ENCODE assay signal across 9 cellular contexts in genomic region chr19:5827891-5828660, GRCh38. TPM values are rescaled to one million over a fixed set of nuclear protein-coding genes. Genes with fewer than 3 reads are reported as not detected.
A peak's percentile ranks its signal among the peaks of the same experiment; 100 is the strongest.
DNase-seq lines count a peak whose midpoint lies in the region; ATAC-seq and TF ChIP-seq lines count a peak whose summit lies in the region.
"Had no signal": no experiment of that assay in that cellular context is flagged by ENCODE, and none has a peak within 500 bp of the region (broad histone marks: within the 10 kb centered on the region; RNA-seq: fewer than 3 reads in every experiment).

No MANE protein-coding gene starts in this region.

- H3K79me2 ChIP-seq in PC-3 (ENCODE audit: low read length): no peaks in the 10 kb centered on the region

- H3K27ac ChIP-seq in HUES64 (ENCODE audit: low read depth, low read length) (peak overlapping the region; percentile 81), PC-3 (ENCODE audit: low read length) (peak overlapping the region; percentile 35; the same call in 1 of the 2 replicates)

- H3K9ac ChIP-seq in HUES64 (ENCODE audit: low read depth, low read length) (peak overlapping the region; percentile 81), PC-3 (ENCODE audit: low read length) (peak overlapping the region; percentile 68)

- no peaks in the 10 kb centered on the region for H3K36me3 Mint-ChIP-seq in activated T-helper 1 cell treated with anti-CD3 and anti-CD28 coated beads, Interleukin-12 subunit alpha, Interleukin-12 subunit beta, Interleukin-2, Interleukin-4 antibody, amounts not matched to agents 30 ng/mL and 10 ng/mL and 1 ng/mL, durations not matched to agents 14 hours and 24 hours and 36 hours (ENCODE audit: low read depth)
- H3K36me3 Mint-ChIP-seq in nephron (ENCODE audit: low read depth): no peaks in the 10 kb centered on the region
- peaks cover 6 to 8% of the 10 kb centered on the region in 2 donors for H3K36me3 Mint-ChIP-seq in stimulated activated naive B cell treated with anti-CD40 and anti-IgM and Interleukin-4, amounts not matched to agents 10 μg/mL and 1 μg/mL and 100 μg/mL, for 72 hours

- H3F3A ChIP-seq in PC-3 (ENCODE audit: low read length, unreplicated experiment): no peaks in the 10 kb centered on the region

- H3K4me3 Mint-ChIP-seq in activated T-helper 1 cell treated with anti-CD3 and anti-CD28 coated beads, Interleukin-12 subunit alpha, Interleukin-12 subunit beta, Interleukin-2, Interleukin-4 antibody, amounts not matched to agents 30 ng/mL and 10 ng/mL and 1 ng/mL, durations not matched to agents 14 hours and 24 hours and 36 hours: peak overlapping the region; percentile 99
- peak overlapping the region; percentile 99 for H3K4me3 Mint-ChIP-seq in nephron
- H3K4me3 Mint-ChIP-seq in stimulated activated naive B cell treated with anti-CD40 and anti-IgM and Interleukin-4, amounts not matched to agents 10 μg/mL and 1 μg/mL and 100 μg/mL, for 72 hours: peak overlapping the region; percentile 89 to 100

- H3K9me3 Mint-ChIP-seq in activated T-helper 1 cell treated with anti-CD3 and anti-CD28 coated beads, Interleukin-12 subunit alpha, Interleukin-12 subunit beta, Interleukin-2, Interleukin-4 antibody, amounts not matched to agents 30 ng/mL and 10 ng/mL and 1 ng/mL, durations not matched to agents 14 hours and 24 hours and 36 hours: no peaks in the 10 kb centered on the region
- H3K9me3 Mint-ChIP-seq in nephron: no peaks in the 10 kb centered on the region
- H3K9me3 Mint-ChIP-seq in stimulated activated naive B cell treated with anti-CD40 and anti-IgM and Interleukin-4, amounts not matched to agents 10 μg/mL and 1 μg/mL and 100 μg/mL, for 72 hours: no peaks in the 10 kb centered on the region

- peaks cover 3% of the 10 kb centered on the region; the same call in 1 of the 2 replicates for H3K4me1 ChIP-seq in HUES64 (ENCODE audit: insufficient read depth, low read length)
- peaks cover 14% of the 10 kb centered on the region; the same call in 1 of the 2 replicates for H3K4me1 ChIP-seq in PC-3 (ENCODE audit: insufficient read depth, low read length)

- H3K4me1 Mint-ChIP-seq in activated T-helper 1 cell treated with anti-CD3 and anti-CD28 coated beads, Interleukin-12 subunit alpha, Interleukin-12 subunit beta, Interleukin-2, Interleukin-4 antibody, amounts not matched to agents 30 ng/mL and 10 ng/mL and 1 ng/mL, durations not matched to agents 14 hours and 24 hours and 36 hours (ENCODE audit: low read depth): peaks cover 13% of the 10 kb centered on the region
- H3K4me1 Mint-ChIP-seq in nephron: peaks cover 12% of the 10 kb centered on the region
- peaks cover 15 to 23% of the 10 kb centered on the region in 2 donors for H3K4me1 Mint-ChIP-seq in stimulated activated naive B cell treated with anti-CD40 and anti-IgM and Interleukin-4, amounts not matched to agents 10 μg/mL and 1 μg/mL and 100 μg/mL, for 72 hours

- ATAC-seq in GM21528 (IDR thresholded peaks at IDR 0.05; ENCODE audit: low FRiP score, unreplicated experiment): peak; percentile 58
- ATAC-seq in PC-3: peak; percentile 64
- peak; percentile 79 to 83 for ATAC-seq in stimulated activated naive B cell treated with anti-CD40 and anti-IgM and Interleukin-4, amounts not matched to agents 10 μg/mL and 1 μg/mL and 100 μg/mL, for 72 hours (replicated peaks)

- peak overlapping the region; percentile 77 for H3K4me2 ChIP-seq in PC-3 (ENCODE audit: low read length)

- H3K9me2 ChIP-seq in PC-3 (replicated peaks; ENCODE audit: low read length): no peaks in the 10 kb centered on the region

- DNase-seq in DMS 273 treated with DMSO at 0.1 percent for 48 hours (lab: John Stamatoyannopoulos, UW): peak; percentile 75
- peak; percentile 88 for DNase-seq in PC-3
- DNase-seq in activated T-helper 1 cell treated with anti-CD3 and anti-CD28 coated beads, Interleukin-12 subunit alpha, Interleukin-12 subunit beta, Interleukin-2, Interleukin-4 antibody, amounts not matched to agents 30 ng/mL and 10 ng/mL and 1 ng/mL, durations not matched to agents 14 hours and 24 hours and 36 hours (ENCODE audit: low spot score): peak; percentile 96
- peak; percentile 85 for DNase-seq in fibroblast of the conjunctiva (ENCODE audit: low read depth)
- peak; percentile 96 for DNase-seq in stimulated activated naive B cell treated with anti-CD40 and anti-IgM and Interleukin-4, amounts not matched to agents 10 μg/mL and 1 μg/mL and 100 μg/mL, for 72 hours

- H3K4me3 ChIP-seq in HUES64 (ENCODE audit: low read length): peak overlapping the region; percentile 81
- peak overlapping the region; percentile 59 for H3K4me3 ChIP-seq in PC-3 (ENCODE audit: low read length)

- intact Hi-C loops in PC-3 (cut with micrococcal nuclease): no loop called here
- intact Hi-C loops in activated T-helper 1 cell treated with anti-CD3 and anti-CD28 coated beads, Interleukin-12 subunit alpha, Interleukin-12 subunit beta, Interleukin-2, Interleukin-4 antibody, amounts not matched to agents 30 ng/mL and 10 ng/mL and 1 ng/mL, durations not matched to agents 14 hours and 24 hours and 36 hours (cut with micrococcal nuclease): loop anchor here (1.0 to 2.0 kb wide), 5 partner anchors 24 to 151 kb away; partner anchors contain the start of genes CATSPERD, LONP1, RANBP3 and VMAC

- peak overlapping the region; percentile 83 for H2AFZ ChIP-seq in PC-3 (ENCODE audit: low read length)

- no peak for TF ChIP-seq CTCF in PC-3 (conservative IDR thresholded peaks at IDR 0.05; ENCODE audit: low read depth, low read length)
- TF ChIP-seq CTCF in nephron (IDR thresholded peaks at IDR 0.05; ENCODE audit: unreplicated experiment in 3 of 3): no peak

- H3K9me3 ChIP-seq in HUES64 (ENCODE audit: insufficient read depth, low read depth, low read length) (no peaks in the 10 kb centered on the region), PC-3 (ENCODE audit: low read length) (no peaks in the 10 kb centered on the region)

- H4K20me1 ChIP-seq in PC-3 (ENCODE audit: low read length): no peaks in the 10 kb centered on the region

- CTCF ChIA-PET in PC-3 (lab: Charles Lee): interaction anchor here (1.9 kb wide), 1 partner anchor 24 kb away, joined by 11 read pairs; no protein-coding TSS in a partner anchor

- POLR2A ChIA-PET in PC-3 (lab: Charles Lee; ENCODE audit: unreplicated experiment): interaction anchor here (0.6 kb wide), 1 partner anchor 75 kb away, joined by 4 read pairs; the partner anchor contains the start of gene NDUFA11

- H3K27me3 Mint-ChIP-seq in activated T-helper 1 cell treated with anti-CD3 and anti-CD28 coated beads, Interleukin-12 subunit alpha, Interleukin-12 subunit beta, Interleukin-2, Interleukin-4 antibody, amounts not matched to agents 30 ng/mL and 10 ng/mL and 1 ng/mL, durations not matched to agents 14 hours and 24 hours and 36 hours (ENCODE audit: insufficient read depth): peaks cover 2% of the 10 kb centered on the region
- H3K27me3 Mint-ChIP-seq in nephron (ENCODE audit: low read depth): peaks cover 4% of the 10 kb centered on the region
- H3K27me3 Mint-ChIP-seq in stimulated activated naive B cell treated with anti-CD40 and anti-IgM and Interleukin-4, amounts not matched to agents 10 μg/mL and 1 μg/mL and 100 μg/mL, for 72 hours: peaks cover 9 to 32% of the 10 kb centered on the region in 2 donors

- no peaks in the 10 kb centered on the region for H3K36me3 ChIP-seq in HUES64 (ENCODE audit: insufficient read depth, low read length)
- no peaks in the 10 kb centered on the region for H3K36me3 ChIP-seq in PC-3 (ENCODE audit: low read depth, low read length)

- no peaks in the 10 kb centered on the region for H3K27me3 ChIP-seq in HUES64 (ENCODE audit: insufficient read depth, low read length)
- no peaks in the 10 kb centered on the region for H3K27me3 ChIP-seq in PC-3 (ENCODE audit: low read length)

- peak overlapping the region; percentile 99 for H3K27ac Mint-ChIP-seq in activated T-helper 1 cell treated with anti-CD3 and anti-CD28 coated beads, Interleukin-12 subunit alpha, Interleukin-12 subunit beta, Interleukin-2, Interleukin-4 antibody, amounts not matched to agents 30 ng/mL and 10 ng/mL and 1 ng/mL, durations not matched to agents 14 hours and 24 hours and 36 hours
- peak overlapping the region; percentile 97 to 99 (median 98) for H3K27ac Mint-ChIP-seq in nephron
- peak overlapping the region; percentile 99 for H3K27ac Mint-ChIP-seq in stimulated activated naive B cell treated with anti-CD40 and anti-IgM and Interleukin-4, amounts not matched to agents 10 μg/mL and 1 μg/mL and 100 μg/mL, for 72 hours

- no TSS peak for BruUV-seq in PC-3 (replicated peaks; lab: Mats Ljungman, UMichigan)

- under 1% methylated on average over 91 of the region's 91 CpGs for WGBS in HUES64

RNA-seq across cellular contexts. Expression of gene FUT6, which starts 11.4 kb away (rescaled TPM):
- polyA plus RNA-seq in HUES64 (2013, experiment 1 of 2): not detected
- polyA plus RNA-seq in HUES64 (2013, experiment 2 of 2): not detected
- 0.69 TPM in 1 of 2 replicates, not detected in the other for total RNA-seq in PC-3 (2014; rRNA removed)
- not detected in 2 replicates for total RNA-seq in activated T-helper 1 cell treated with anti-CD3 and anti-CD28 coated beads, Interleukin-12 subunit alpha, Interleukin-12 subunit beta, Interleukin-2, Interleukin-4 antibody, amounts not matched to agents 30 ng/mL and 10 ng/mL and 1 ng/mL, durations not matched to agents 14 hours and 24 hours and 36 hours

RNA-seq across cellular contexts. Expression of gene FUT3, which starts 23.2 kb away (rescaled TPM):
- not detected for polyA plus RNA-seq in HUES64 (2013, experiment 1 of 2)
- polyA plus RNA-seq in HUES64 (2013, experiment 2 of 2): not detected
- 7.7 and 7.8 TPM in 2 replicates for total RNA-seq in PC-3 (2014; rRNA removed)
- not detected in 2 replicates for total RNA-seq in activated T-helper 1 cell treated with anti-CD3 and anti-CD28 coated beads, Interleukin-12 subunit alpha, Interleukin-12 subunit beta, Interleukin-2, Interleukin-4 antibody, amounts not matched to agents 30 ng/mL and 10 ng/mL and 1 ng/mL, durations not matched to agents 14 hours and 24 hours and 36 hours
- total RNA-seq: subcutaneous adipose tissue had no signal

RNA-seq across cellular contexts. Expression of gene NRTN, which starts 23.2 kb away (rescaled TPM):
- 2.9 TPM for polyA plus RNA-seq in HUES64 (2013, experiment 1 of 2)
- 4.3 TPM for polyA plus RNA-seq in HUES64 (2013, experiment 2 of 2)
- total RNA-seq in PC-3 (2014; rRNA removed): 3.9 and 8.8 TPM in 2 replicates
- total RNA-seq in activated T-helper 1 cell treated with anti-CD3 and anti-CD28 coated beads, Interleukin-12 subunit alpha, Interleukin-12 subunit beta, Interleukin-2, Interleukin-4 antibody, amounts not matched to agents 30 ng/mL and 10 ng/mL and 1 ng/mL, durations not matched to agents 14 hours and 24 hours and 36 hours: 0.23 and 0.44 TPM in 2 replicates
- total RNA-seq: subcutaneous adipose tissue had no signal

RNA-seq across cellular contexts. Expression of gene DUS3L, which starts 37.1 kb away (rescaled TPM):
- polyA plus RNA-seq in HUES64 (2013, experiment 1 of 2): 29.4 TPM
- 29.8 TPM for polyA plus RNA-seq in HUES64 (2013, experiment 2 of 2)
- total RNA-seq in PC-3 (2014; rRNA removed): 118 and 148 TPM in 2 replicates
- total RNA-seq in activated T-helper 1 cell treated with anti-CD3 and anti-CD28 coated beads, Interleukin-12 subunit alpha, Interleukin-12 subunit beta, Interleukin-2, Interleukin-4 antibody, amounts not matched to agents 30 ng/mL and 10 ng/mL and 1 ng/mL, durations not matched to agents 14 hours and 24 hours and 36 hours: 85.9 and 87.1 TPM in 2 replicates

RNA-seq across cellular contexts. Expression of gene FUT5, which starts 42.3 kb away (rescaled TPM):
- not detected for polyA plus RNA-seq in HUES64 (2013, experiment 1 of 2)
- not detected for polyA plus RNA-seq in HUES64 (2013, experiment 2 of 2)
- total RNA-seq in PC-3 (2014; rRNA removed): 0.35 TPM in 1 of 2 replicates, not detected in the other
- not detected in 2 replicates for total RNA-seq in activated T-helper 1 cell treated with anti-CD3 and anti-CD28 coated beads, Interleukin-12 subunit alpha, Interleukin-12 subunit beta, Interleukin-2, Interleukin-4 antibody, amounts not matched to agents 30 ng/mL and 10 ng/mL and 1 ng/mL, durations not matched to agents 14 hours and 24 hours and 36 hours
- total RNA-seq: subcutaneous adipose tissue had no signal

Comparison
In these comparisons a context has a peak if more than half of its experiments do, and no peak if none do; other contexts are left out.
1. Peak in every context shown above with its lines: DNase-seq, ATAC-seq, H3K4me3 ChIP-seq and H3K27ac ChIP-seq.